8 cellular contexts compared by ENCODE assay signal in genomic region chr9:134136997-134137302, GRCh38. TPM values are rescaled to one million over a fixed set of nuclear protein-coding genes. Genes with fewer than 3 reads are reported as not detected.
DNase-seq lines count a peak whose midpoint lies in the region; ATAC-seq, FAIRE-seq and TF ChIP-seq lines count a peak whose summit lies in the region.

No MANE protein-coding gene starts in this region.

- no peaks in the 10 kb centered on the region for H3K27me3 Mint-ChIP-seq in CD8-positive, alpha-beta T cell (ENCODE audit: low read depth)

- H3K14ac ChIP-seq in H1 (ENCODE audit: insufficient read length): no peak overlapping the region

- H3K9ac ChIP-seq in NT2/D1 (ENCODE audit: insufficient read length, low read depth) (peak overlapping the region; percentile 99), H1 (replicated peaks in 1 of 4; ENCODE audit: extremely low read depth in 1 of 4, low read depth in 3 of 4, low read length in 3 of 4) (peak overlapping the region; percentile 86 to 95 (median 88))

- no peak overlapping the region for H3K4ac ChIP-seq in H1 (replicated peaks; ENCODE audit: insufficient read length, low read depth, low read length)

- H3K36me3 Mint-ChIP-seq in CD8-positive, alpha-beta T cell: peaks cover 28% of the 10 kb centered on the region

- H3K27ac ChIP-seq in CD8-positive, alpha-beta T cell (ENCODE audit: low read depth, low read length): no peak overlapping the region
- H3K27ac ChIP-seq in H1 (ENCODE audit: low read depth, low read length): no peak overlapping the region; the same call in 1 of the 2 replicates

- no peak overlapping the region for H3K23ac ChIP-seq in H1 (ENCODE audit: insufficient read length)

- peaks cover 9% of the 10 kb centered on the region; the same call in 1 of the 2 replicates for H3K23me2 ChIP-seq in H1 (ENCODE audit: low read depth, low read length)

- no peak overlapping the region for H2BK20ac ChIP-seq in H1 (ENCODE audit: low read length)

- no peak overlapping the region for H3K18ac ChIP-seq in H1 (ENCODE audit: extremely low read depth, low read length)

- TF ChIP-seq EP300 in H1 (IDR thresholded peaks at IDR 0.05; ENCODE audit: borderline replicate concordance in 1 of 2, low read depth in 2 of 2, low read length in 2 of 2): no peak

- peaks cover 22 to 45% of the 10 kb centered on the region in 2 experiments; a peak in 3 of 4 replicates for H3K79me2 ChIP-seq in H1 (ENCODE audit: control insufficient read depth in 1 of 2, insufficient read depth in 2 of 2, low read length in 2 of 2)

- no peak for DNase-seq in CD8-positive, alpha-beta T cell
- DNase-seq in NT2/D1 (ENCODE audit: low read depth, low spot score): no peak
- DNase-seq in H1 (ENCODE audit: low read depth in 1 of 2, low spot score in 2 of 2): no peak
- DNase-seq in DMS53 (lab: John Stamatoyannopoulos, UW): no peak
- DNase-seq in NCI-H2029 (lab: John Stamatoyannopoulos, UW): no peak
- DNase-seq in DMS153 treated with DMSO at 0.1 percent for 48 hours (lab: John Stamatoyannopoulos, UW; ENCODE audit: unreplicated experiment): no peak

- peak overlapping the region; percentile 6; the same call in 1 of the 2 replicates for H2BK5ac ChIP-seq in H1 (ENCODE audit: low read depth, low read length)

- H3K4me1 ChIP-seq in CD8-positive, alpha-beta T cell (ENCODE audit: insufficient read depth, low read length): peaks cover 38% of the 10 kb centered on the region
- H3K4me1 ChIP-seq in NT2/D1 (ENCODE audit: insufficient read depth, insufficient read length): peaks cover 23% of the 10 kb centered on the region
- peaks cover 3 to 22% (median 11%) of the 10 kb centered on the region in 4 experiments for H3K4me1 ChIP-seq in H1 (replicated peaks in 1 of 4; ENCODE audit: control insufficient read depth in 3 of 4, insufficient read depth in 4 of 4, low read length in 3 of 4)
- H3K4me1 ChIP-seq in neuron (ENCODE audit: insufficient read depth, low read length): peaks cover 35% of the 10 kb centered on the region

- H3K79me1 ChIP-seq in H1 (ENCODE audit: low read depth, low read length): peaks cover 15% of the 10 kb centered on the region

- no peak overlapping the region for H2BK15ac ChIP-seq in H1 (ENCODE audit: low read length)

- no peak for FAIRE-seq in H1 (lab: Jason Lieb, UNC)

- H4K8ac ChIP-seq in H1 (ENCODE audit: extremely low read depth, insufficient read depth, low read length): no peak overlapping the region

- peaks cover 18% of the 10 kb centered on the region for H3K36me3 ChIP-seq in CD8-positive, alpha-beta T cell (ENCODE audit: insufficient read depth, low read length)
- H3K36me3 ChIP-seq in NT2/D1 (ENCODE audit: insufficient read depth, insufficient read length, low read length) (peaks cover 47% of the 10 kb centered on the region), H1 (ENCODE audit: control insufficient read depth in 2 of 4, insufficient read depth in 4 of 4, low read length in 3 of 4) (peaks cover 10 to 29% (median 18%) of the 10 kb centered on the region in 4 experiments; a peak in 7 of 8 replicates), neuron (ENCODE audit: insufficient read depth, low read length) (peaks cover 23% of the 10 kb centered on the region)

- H2BK12ac ChIP-seq in H1 (ENCODE audit: low read depth, low read length): no peak overlapping the region

- TF ChIP-seq RAD21 in H1 (IDR thresholded peaks at IDR 0.05 in 1 of 2, conservative IDR thresholded peaks at IDR 0.05 in 1 of 2; ENCODE audit: low read depth in 2 of 2, low read length in 2 of 2): no peak

- H3K27ac Mint-ChIP-seq in CD8-positive, alpha-beta T cell: peak overlapping the region; percentile 77

- no peak overlapping the region for H2AK5ac ChIP-seq in H1 (ENCODE audit: low read depth, low read length)

- no peak overlapping the region for H4K91ac ChIP-seq in H1 (replicated peaks; ENCODE audit: insufficient read length, low read length)

- 47% methylated on average over 7 of the region's 7 CpGs; no CpG with 5 or more reads in 1 of the 2 experiments for WGBS in H1 (ENCODE audit: extremely low coverage in 1 of 2, insufficient coverage in 1 of 2, insufficient read length in 1 of 2, insufficient replicate concordance in 2 of 2, low coverage in 1 of 2, low lambda C conversion rate in 2 of 2, missing lambda C conversion rate in 1 of 2), 2 experiments

- POLR2A ChIA-PET in CD8-positive, alpha-beta T cell (lab: Charles Lee): interaction anchor here (1.4 to 3.6 kb wide), 2 partner anchors 12 to 27 kb away, joined by 4 to 43 read pairs; partner anchors contain the start of gene RNU6ATAC
- POLR2A ChIA-PET in H1 (lab: Charles Lee; ENCODE audit: partially characterized antibody): interaction anchor here (1.5 kb wide), 1 partner anchor 191 kb away, joined by 5 read pairs; no protein-coding TSS in a partner anchor

- H2AFZ ChIP-seq in H1 (ENCODE audit: low read length) (no peak overlapping the region), neuron (ENCODE audit: low read depth, low read length) (no peak overlapping the region)

- CTCF ChIA-PET in CD8-positive, alpha-beta T cell (lab: Charles Lee): no interaction called here
- CTCF ChIA-PET in H1 (lab: Charles Lee; ENCODE audit: partially characterized antibody): no interaction called here

- TF ChIP-seq CTCF in CD8-positive, alpha-beta T cell (IDR thresholded peaks at IDR 0.05): no peak
- no peak for TF ChIP-seq CTCF in H1 (IDR thresholded peaks at IDR 0.05; ENCODE audit: control extremely low read depth in 1 of 3, insufficient read depth in 1 of 3, low read depth in 1 of 3, low read length in 3 of 3)

- peak overlapping the region; percentile 80 for H3K4me3 ChIP-seq in CD8-positive, alpha-beta T cell (ENCODE audit: low read depth, low read length)
- H3K4me3 ChIP-seq in NT2/D1 (ENCODE audit: insufficient read length, low read depth) (peak overlapping the region; percentile 95), H1 (ENCODE audit: extremely low read depth in 1 of 4, insufficient read depth in 2 of 4, low read depth in 3 of 4, low read length in 4 of 4) (peak overlapping the region; percentile 77 to 89 (median 86)), neuron (ENCODE audit: low read length) (peak overlapping the region; percentile 79)

- peak overlapping the region; percentile 72 to 80 for H3K4me2 ChIP-seq in H1 (ENCODE audit: insufficient read depth in 1 of 2, low read depth in 2 of 2, low read length in 2 of 2)

- H3K4me3 Mint-ChIP-seq in CD8-positive, alpha-beta T cell: peak overlapping the region; percentile 89

- H4K5ac ChIP-seq in H1 (ENCODE audit: insufficient read length, low read depth, low read length): no peak overlapping the region

- no peaks in the 10 kb centered on the region for H3K27me3 ChIP-seq in CD8-positive, alpha-beta T cell (ENCODE audit: insufficient read depth, low read length)
- H3K27me3 ChIP-seq in NT2/D1 (ENCODE audit: insufficient read depth, insufficient read length) (no peaks in the 10 kb centered on the region), H1 (replicated peaks in 1 of 4; ENCODE audit: control insufficient read depth in 3 of 4, extremely low read depth in 1 of 4, insufficient read depth in 3 of 4, low read length in 3 of 4) (no peaks in the 10 kb centered on the region), neuron (ENCODE audit: insufficient read depth, low read length) (no peaks in the 10 kb centered on the region)

- peaks cover 43% of the 10 kb centered on the region for H3K4me1 Mint-ChIP-seq in CD8-positive, alpha-beta T cell (ENCODE audit: low read depth)

- no peaks in the 10 kb centered on the region for H3K9me3 Mint-ChIP-seq in CD8-positive, alpha-beta T cell

- H4K20me1 ChIP-seq in H1 (replicated peaks in 1 of 2; ENCODE audit: control insufficient read depth in 1 of 2, insufficient read depth in 2 of 2, low read length in 2 of 2): peaks cover 10 to 22% of the 10 kb centered on the region in 2 experiments

- no peaks in the 10 kb centered on the region for H3K9me3 ChIP-seq in CD8-positive, alpha-beta T cell (ENCODE audit: low read length)
- no peaks in the 10 kb centered on the region for H3K9me3 ChIP-seq in NT2/D1 (ENCODE audit: insufficient read depth, low read length)
- H3K9me3 ChIP-seq in H1 (ENCODE audit: insufficient read depth in 2 of 2, low read depth in 1 of 2, low read length in 1 of 2): no peaks in the 10 kb centered on the region
- no peaks in the 10 kb centered on the region for H3K9me3 ChIP-seq in neuron (ENCODE audit: low read length)

- no peak overlapping the region for H3K56ac ChIP-seq in H1 (replicated peaks; ENCODE audit: insufficient read length, low read depth, low read length)

- no peak for TF ChIP-seq POLR2A in H1 (IDR thresholded peaks at IDR 0.05; ENCODE audit: control extremely low read depth in 1 of 2, low read depth in 2 of 2, low read length in 2 of 2)

- ATAC-seq in CD8-positive, alpha-beta T cell: no peak
- no peak for ATAC-seq in GM18909 (IDR thresholded peaks at IDR 0.05; ENCODE audit: poor library complexity, unreplicated experiment)

- H2BK120ac ChIP-seq in H1 (replicated peaks; ENCODE audit: low read depth, low read length): no peak overlapping the region

- intact Hi-C loops in CD8-positive, alpha-beta T cell (cut with DNase I, micrococcal nuclease): loop anchor here (1.0 to 10.0 kb wide), 4 partner anchors 27 to 1902 kb away; partner anchors contain the start of genes MED22 (in 1 of the 2), RNU6ATAC (in 1 of the 2), RPL7A (in 1 of the 2) and UBAC1 (in 1 of the 2)

RNA-seq across cellular contexts. Expression of gene WDR5, which starts 1.1 kb away (rescaled TPM):
- 10 to 100 TPM; 15.5 to 16.6 TPM for total RNA-seq in CD8-positive, alpha-beta T cell
- total RNA-seq in H1 (2021; fragmentation: NEBNext Ultra II Directional; extraction: Animal tissue kit (Norgen Biotek cat#: 25700)): 68.1 and 69.7 TPM in 2 replicates
- polyA plus RNA-seq in H1 (2011; rRNA removed): 38.4 and 60.6 TPM in 2 replicates
- polyA plus RNA-seq in H1 (2011; cell fraction: cytosol; rRNA removed): 56.9 TPM
- 76.4 TPM for polyA plus RNA-seq in H1 (2011; cell fraction: nucleus; rRNA removed)
- polyA plus RNA-seq in H1 (2012, experiment 1 of 2): 42.0 to 58.2 TPM (median 56.5 TPM) in 4 replicates
- polyA plus RNA-seq in H1 (2012, experiment 2 of 2): 44.3 TPM
- polyA plus RNA-seq in H1 (2013, experiment 1 of 2): 35.2 TPM
- 36.8 TPM for polyA plus RNA-seq in H1 (2013, experiment 2 of 2)
- 22.2 and 24.4 TPM in 2 replicates for polyA minus RNA-seq in H1 (2011; rRNA and poly(A)+ RNA removed)
- polyA minus RNA-seq in H1 (2011; cell fraction: cytosol; rRNA and poly(A)+ RNA removed): 25.7 TPM
- polyA minus RNA-seq in H1 (2011; cell fraction: nucleus; rRNA and poly(A)+ RNA removed): 26.3 TPM

RNA-seq across cellular contexts. Expression of gene RNU6ATAC, which starts 27.4 kb away (rescaled TPM):
- total RNA-seq in CD8-positive, alpha-beta T cell: 10 to 100 TPM; 42.2 to 42.7 TPM
- total RNA-seq in H1 (2021; fragmentation: NEBNext Ultra II Directional; extraction: Animal tissue kit (Norgen Biotek cat#: 25700)): 159 and 179 TPM in 2 replicates
- polyA plus RNA-seq in H1 (2011; rRNA removed): not detected in 2 replicates
- polyA plus RNA-seq in H1 (2011; cell fraction: cytosol; rRNA removed): not detected
- polyA plus RNA-seq in H1 (2011; cell fraction: nucleus; rRNA removed): not detected
- polyA plus RNA-seq in H1 (2012, experiment 1 of 2): not detected in 4 replicates
- polyA plus RNA-seq in H1 (2012, experiment 2 of 2): not detected
- not detected for polyA plus RNA-seq in H1 (2013, experiment 1 of 2)
- polyA plus RNA-seq in H1 (2013, experiment 2 of 2): not detected
- under 0.01 TPM in 2 replicates for polyA minus RNA-seq in H1 (2011; rRNA and poly(A)+ RNA removed)
- 3,004 TPM for polyA minus RNA-seq in H1 (2011; cell fraction: cytosol; rRNA and poly(A)+ RNA removed)
- polyA minus RNA-seq in H1 (2011; cell fraction: nucleus; rRNA and poly(A)+ RNA removed): under 0.01 TPM
